Comparison of ENCODE assay signal across 28 cellular contexts in the genomic region with DNA sequence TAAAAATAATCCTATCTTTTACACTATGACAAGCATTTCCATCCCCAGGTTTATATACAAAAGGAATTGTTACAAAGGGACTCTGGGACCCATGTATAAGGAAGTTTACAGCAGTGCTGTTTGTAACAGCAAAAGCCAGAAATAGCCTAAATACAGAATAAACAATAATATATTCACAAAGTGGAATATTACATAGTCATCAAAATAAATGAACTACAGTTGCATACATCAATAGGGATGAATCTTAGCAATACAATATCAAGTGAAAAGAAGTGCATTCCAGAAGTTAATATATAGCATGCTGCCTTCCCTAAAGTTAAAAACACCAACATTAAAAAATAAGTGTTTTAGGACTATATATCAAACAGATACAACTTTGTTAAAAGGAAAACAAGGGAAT.
"Had no signal": no experiment of that assay in that cellular context is flagged by ENCODE, and none has a peak within 500 bp of the region (broad histone marks: within the 10 kb centered on the region; RNA-seq: fewer than 3 reads in every experiment).

No MANE protein-coding gene starts in this region.

- DNase-seq: dermis blood vessel endothelial cell; dorsolateral prefrontal cortex; effector CD4-positive, alpha-beta T cell; effector memory CD8-positive, alpha-beta T cell; endodermal cell; erythroblast; esophagus squamous epithelium; foreskin fibroblast; foreskin melanocyte; gastrocnemius medialis; glutamatergic neuron; head of caudate nucleus; heart right ventricle; hippocampal formation; left cardiac atrium; left lung; left ventricle myocardium superior; lower lobe of right lung; mesenchymal stem cell; mucosa of descending colon; naive B cell had no signal

- H3K27ac ChIP-seq: coronary artery, dorsolateral prefrontal cortex, epithelial cell of prostate, esophagus squamous epithelium, gastrocnemius medialis, heart right ventricle, left lung, lower lobe of right lung had no signal

- H3K27me3 ChIP-seq: dorsolateral prefrontal cortex, esophagus squamous epithelium, gastrocnemius medialis, heart right ventricle, left lung had no signal

- H3K4me3 ChIP-seq: coronary artery, dorsolateral prefrontal cortex, esophagus squamous epithelium, gastrocnemius medialis, heart right ventricle, left lung, lower lobe of right lung, mucosa of descending colon had no signal

- H3K36me3 ChIP-seq: esophagus squamous epithelium, gastrocnemius medialis, heart right ventricle, left lung, lower lobe of right lung had no signal

- ATAC-seq: effector memory CD8-positive, alpha-beta T cell; esophagus mucosa; gastrocnemius medialis; heart right ventricle; left cardiac atrium; left lung; left ventricle myocardium superior; lower lobe of right lung; mucosa of descending colon had no signal

- H3K4me1 ChIP-seq: esophagus squamous epithelium, gastrocnemius medialis, heart right ventricle, left lung, lower lobe of right lung had no signal

- FAIRE-seq: colon, endometrium, islet of Langerhans, keratinocyte had no signal
